In the genomic region with DNA sequence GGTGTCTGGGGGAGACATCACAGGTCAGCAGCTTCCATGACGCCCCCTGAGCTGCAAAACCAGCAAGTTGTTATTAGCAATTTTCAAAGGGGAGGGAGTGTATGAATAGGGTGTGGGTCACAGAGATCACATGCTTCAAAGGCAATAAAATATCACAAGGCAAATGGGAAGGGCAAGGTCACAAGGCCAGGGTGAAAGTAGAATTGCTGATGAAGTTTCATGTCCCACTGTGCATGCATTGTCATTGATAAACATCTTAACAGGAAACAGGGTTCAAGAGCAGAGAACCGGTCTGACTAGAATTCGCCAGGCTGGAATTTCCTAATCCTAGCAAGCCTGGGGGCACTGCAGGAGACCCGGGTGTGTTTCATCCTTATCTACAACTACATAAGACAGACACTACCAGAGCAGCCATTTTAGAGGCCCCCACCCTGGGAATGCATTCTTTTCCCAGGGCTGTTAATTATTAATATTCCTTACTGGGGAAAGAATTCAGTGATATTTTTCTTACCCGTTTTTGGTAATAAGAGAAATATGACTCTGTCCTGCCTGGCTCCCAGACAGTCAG, we compare ENCODE assay signal across 7 cellular contexts.
A peak's percentile ranks its signal among the peaks of the same experiment; 100 is the strongest.
DNase-seq lines count a peak whose midpoint lies in the region; TF ChIP-seq lines count a peak whose summit lies in the region.
"Not testable (repeated sequence)": the region's sequence is repeated elsewhere in the genome, so short reads cannot be mapped to it uniquely, and the experiment has no call there.

No MANE protein-coding gene starts in this region.

- not testable (repeated sequence) for H3K36me3 ChIP-seq in HUES48 (ENCODE audit: control insufficient read depth, insufficient read depth, low read length); endodermal cell (ENCODE audit: control insufficient read depth, insufficient read depth, low read length); mesendoderm (ENCODE audit: control insufficient read depth, insufficient read depth, low read length)

- not testable (repeated sequence) for TF ChIP-seq CTCF in endodermal cell (conservative IDR thresholded peaks at IDR 0.05)

- not testable (repeated sequence) for H2BK15ac ChIP-seq in mesendoderm (replicated peaks; ENCODE audit: low read depth)

- peak overlapping the region; percentile 59 for H3K27ac ChIP-seq in HUES48 (ENCODE audit: low read depth, low read length)
- not testable (repeated sequence) for H3K27ac ChIP-seq in endodermal cell (ENCODE audit: low read depth, low read length); mesendoderm (ENCODE audit: low read depth, low read length)

- H3K56ac ChIP-seq in mesendoderm (ENCODE audit: low read length) = not testable (repeated sequence)

- not testable (repeated sequence) for H3K4me1 Mint-ChIP-seq in endodermal cell

- H3K4me2 ChIP-seq in mesendoderm (ENCODE audit: low read length) = not testable (repeated sequence)

- not testable (repeated sequence) for H2BK5ac ChIP-seq in mesendoderm (ENCODE audit: low read length)

- not testable (repeated sequence) for H3K4me3 Mint-ChIP-seq in endodermal cell

- H2AK5ac ChIP-seq in mesendoderm (ENCODE audit: low read length) = not testable (repeated sequence)

- in situ Hi-C loops in ACHN (cut with HindIII; ENCODE audit: low pct_ligation_motif_present, low pct_unique_long_range_greater_than_20kb, low sequenced_read_pairs) = not testable (repeated sequence)

- not testable (repeated sequence) for H3K79me2 ChIP-seq in mesendoderm (ENCODE audit: control insufficient read depth, insufficient read depth, low read length)

- not testable (repeated sequence) for H3K9ac ChIP-seq in HUES48 (ENCODE audit: low read depth, low read length); endodermal cell (ENCODE audit: extremely low read depth, low read length, poor library complexity, severe bottlenecking); mesendoderm (ENCODE audit: low read length)

- DNase-seq in ACHN (peak; percentile 25), DMS53 treated with DMSO at 0.1 percent for 48 hours (lab: John Stamatoyannopoulos, UW; ENCODE audit: unreplicated experiment) (peak; percentile 27), SK-N-DZ (ENCODE audit: low spot score) (peak; percentile 45), endodermal cell (peak; percentile 59), iPS DF 19.7 (ENCODE audit: low read depth, low spot score) (peak; percentile 20), mesendoderm (peak; percentile 56)

- peaks cover 16% of the 10 kb centered on the region for H3K9me3 ChIP-seq in HUES48 (ENCODE audit: control insufficient read depth, insufficient read depth, low read length)
- H3K9me3 ChIP-seq in endodermal cell (ENCODE audit: control insufficient read depth, low read length) = not testable (repeated sequence)

- H3K4me3 ChIP-seq in HUES48 (ENCODE audit: low read depth, low read length); endodermal cell (ENCODE audit: low read length); mesendoderm (ENCODE audit: low read length): not testable (repeated sequence)

- H3K27ac Mint-ChIP-seq in endodermal cell = not testable (repeated sequence)

- H3K4me1 ChIP-seq in HUES48 (ENCODE audit: control insufficient read depth, insufficient read depth, low read length); endodermal cell (ENCODE audit: control insufficient read depth, insufficient read depth, low read length); mesendoderm (ENCODE audit: control insufficient read depth, low read depth, low read length): not testable (repeated sequence)

- H3K27me3 Mint-ChIP-seq in endodermal cell (ENCODE audit: insufficient read depth) = not testable (repeated sequence)

- H2BK120ac ChIP-seq in mesendoderm (ENCODE audit: low read depth, low read length) = not testable (repeated sequence)

- H3K18ac ChIP-seq in mesendoderm (ENCODE audit: low read length) = not testable (repeated sequence)

- H3K27me3 ChIP-seq in HUES48 (ENCODE audit: control insufficient read depth, insufficient read depth, low read length); endodermal cell (ENCODE audit: control insufficient read depth, insufficient read depth, low read length, poor library complexity, severe bottlenecking); mesendoderm (ENCODE audit: insufficient read depth, low read length, poor library complexity): not testable (repeated sequence)

- H3K23ac ChIP-seq in mesendoderm (ENCODE audit: low read length) = not testable (repeated sequence)

- H3K79me1 ChIP-seq in mesendoderm (ENCODE audit: low read length) = not testable (repeated sequence)

- WGBS in endodermal cell (ENCODE audit: insufficient coverage in 1 of 2, insufficient read length in 1 of 2), 2 experiments = 80 to 82% methylated on average over 2 to 5 of the region's 5 CpGs
- WGBS in mesendoderm (ENCODE audit: extremely low coverage, insufficient coverage, low lambda C conversion rate) = no CpG with 5 or more reads among the region's 5 CpGs

- H4K5ac ChIP-seq in mesendoderm (ENCODE audit: low read length) = not testable (repeated sequence)

- H4K8ac ChIP-seq in mesendoderm (ENCODE audit: low read depth, low read length) = not testable (repeated sequence)

- not testable (repeated sequence) for H3K4ac ChIP-seq in mesendoderm (ENCODE audit: low read depth, low read length)

- H3K36me3 Mint-ChIP-seq in endodermal cell (ENCODE audit: low read depth) = not testable (repeated sequence)

- H3K9me3 Mint-ChIP-seq in endodermal cell = peaks cover 13% of the 10 kb centered on the region
